8 cellular contexts compared by ENCODE assay signal in genomic region chr9:70415041-70415440, GRCh38. TPM values are rescaled to one million over a fixed set of nuclear protein-coding genes. Genes with fewer than 3 reads are reported as not detected.
DNase-seq lines count a peak whose midpoint lies in the region; ATAC-seq and TF ChIP-seq lines count a peak whose summit lies in the region.

No MANE protein-coding gene starts in this region.

- no peak overlapping the region for H2BK15ac ChIP-seq in mesenchymal stem cell (ENCODE audit: low read depth, poor library complexity, severe bottlenecking)

- H2BK12ac ChIP-seq in mesenchymal stem cell (ENCODE audit: low read length in 2 of 2) = no peak overlapping the region

- peak overlapping the region; percentile 98 for H3K27ac Mint-ChIP-seq in activated T-cell treated with anti-CD3 and anti-CD28 coated beads, Interleukin-2, amount 50 U/mL, for 72 hours

- peak overlapping the region; percentile 86 to 94 for H3K4me3 Mint-ChIP-seq in activated T-cell treated with anti-CD3 and anti-CD28 coated beads, Interleukin-2, amount 50 U/mL, for 72 hours

- no peak overlapping the region for H3K4me2 ChIP-seq in mesenchymal stem cell (ENCODE audit: low read length, poor library complexity, severe bottlenecking)

- no peaks in the 10 kb centered on the region for H3K9me3 Mint-ChIP-seq in activated T-cell treated with anti-CD3 and anti-CD28 coated beads, Interleukin-2, amount 50 U/mL, for 72 hours

- no peak overlapping the region for H2AFZ ChIP-seq in mesenchymal stem cell (ENCODE audit: low read depth, low read length)

- H4K8ac ChIP-seq in mesenchymal stem cell (ENCODE audit: low read length) = no peak overlapping the region

- peaks cover 2% of the 10 kb centered on the region for H3K79me1 ChIP-seq in mesenchymal stem cell (replicated peaks; ENCODE audit: low read length, poor library complexity, severe bottlenecking)

- H3K36me3 Mint-ChIP-seq in activated T-cell treated with anti-CD3 and anti-CD28 coated beads, Interleukin-2, amount 50 U/mL, for 72 hours (ENCODE audit: insufficient read depth in 2 of 2) = peaks cover 3 to 10% of the 10 kb centered on the region in 2 donors

- no peak overlapping the region for H4K91ac ChIP-seq in mesenchymal stem cell (ENCODE audit: low read length)

- H3K27me3 ChIP-seq in body of pancreas (no peaks in the 10 kb centered on the region), mesenchymal stem cell (ENCODE audit: control insufficient read depth in 1 of 2, insufficient read depth in 1 of 2, low read length in 2 of 2) (no peaks in the 10 kb centered on the region), thoracic aorta (replicated peaks; ENCODE audit: insufficient read depth) (no peaks in the 10 kb centered on the region)

- H3K4ac ChIP-seq in mesenchymal stem cell (ENCODE audit: low read depth in 1 of 2, low read length in 2 of 2) = no peak overlapping the region

- H3K27me3 Mint-ChIP-seq in activated T-cell treated with anti-CD3 and anti-CD28 coated beads, Interleukin-2, amount 50 U/mL, for 72 hours (ENCODE audit: low read depth) = no peaks in the 10 kb centered on the region

- no peak overlapping the region for H2AK5ac ChIP-seq in mesenchymal stem cell (ENCODE audit: low read length, severe bottlenecking)

- H3K23ac ChIP-seq in mesenchymal stem cell (ENCODE audit: low read length in 2 of 2) = no peak overlapping the region

- no peak overlapping the region for H2BK120ac ChIP-seq in mesenchymal stem cell (ENCODE audit: low read depth, low read length)

- H3K36me3 ChIP-seq in body of pancreas (replicated peaks in 1 of 2; ENCODE audit: insufficient read depth in 1 of 2, low read depth in 2 of 2) = no peaks in the 10 kb centered on the region
- no peaks in the 10 kb centered on the region for H3K36me3 ChIP-seq in mesenchymal stem cell (ENCODE audit: control insufficient read depth in 1 of 2, insufficient read depth in 2 of 2, low read depth in 1 of 2, low read length in 2 of 2)
- no peaks in the 10 kb centered on the region for H3K36me3 ChIP-seq in thoracic aorta

- intact Hi-C loops in body of pancreas (cut with DNase I) = no loop called here

- H3K27ac ChIP-seq in body of pancreas (peak overlapping the region; percentile 97 to 100 (median 100)), mesenchymal stem cell (ENCODE audit: low read length, poor library complexity, severe bottlenecking) (no peak overlapping the region), thoracic aorta (peak overlapping the region; percentile 99 to 100)

- H3K9me3 ChIP-seq in body of pancreas = no peaks in the 10 kb centered on the region
- no peaks in the 10 kb centered on the region for H3K9me3 ChIP-seq in mesenchymal stem cell (ENCODE audit: control insufficient read depth, low read length)
- no peaks in the 10 kb centered on the region for H3K9me3 ChIP-seq in thoracic aorta

- 43 to 46% methylated on average over 2 of the region's 2 CpGs for WGBS in body of pancreas, 2 donors
- WGBS in mesenchymal stem cell = 40% methylated on average over 1 of the region's 2 CpGs

- ATAC-seq in activated T-cell treated with anti-CD3 and anti-CD28 coated beads, Interleukin-2, amount 50 U/mL, for 72 hours (replicated peaks in 1 of 2) = no peak
- no peak for ATAC-seq in body of pancreas
- ATAC-seq in thoracic aorta (ENCODE audit: insufficient number of reproducible peaks, low FRiP score, low read depth) = no peak

- TF ChIP-seq CTCF in body of pancreas (IDR thresholded peaks at IDR 0.05) (no peak), thoracic aorta (IDR thresholded peaks at IDR 0.05) (no peak)

- no peak overlapping the region for H3K18ac ChIP-seq in mesenchymal stem cell (ENCODE audit: low read depth in 1 of 2, low read length in 2 of 2)

- H3K9ac ChIP-seq in mesenchymal stem cell (ENCODE audit: low read length) = peak overlapping the region; percentile 98

- no peak for TF ChIP-seq POLR2A in body of pancreas (IDR thresholded peaks at IDR 0.05)

- no peak for DNase-seq in activated T-cell treated with anti-CD3 and anti-CD28 coated beads, Interleukin-2, amount 50 U/mL, for 72 hours
- DNase-seq in activated T-cell treated with anti-CD3 and anti-CD28 coated beads for 4 hours (no peak), body of pancreas (no peak), mesenchymal stem cell (peak; percentile 21), thoracic aorta (ENCODE audit: low spot score) (no peak), NOMO-1 treated with dmso at 0.1 percent for 144 hours (lab: John Stamatoyannopoulos, UW; ENCODE audit: unreplicated experiment) (no peak), GDM1 (lab: John Stamatoyannopoulos, UW) (no peak), LoVo (ENCODE audit: low spot score) (no peak)

- H3K4me1 ChIP-seq in body of pancreas (peaks cover 46% of the 10 kb centered on the region), mesenchymal stem cell (ENCODE audit: control insufficient read depth, insufficient read depth, low read depth, low read length) (peaks cover 21% of the 10 kb centered on the region), thoracic aorta (ENCODE audit: control insufficient read depth in 1 of 2, low read depth in 2 of 2) (peaks cover 19 to 32% of the 10 kb centered on the region in 2 donors)

- H3K14ac ChIP-seq in mesenchymal stem cell (ENCODE audit: low read length in 2 of 2) = no peak overlapping the region

- H3K4me3 ChIP-seq in body of pancreas (no peak overlapping the region), mesenchymal stem cell (ENCODE audit: insufficient read depth in 1 of 2, low read depth in 1 of 2, low read length in 2 of 2) (peak overlapping the region in 1 of 2 experiments; percentile 93), thoracic aorta (peak overlapping the region; percentile 92)

- no peak overlapping the region for H2BK5ac ChIP-seq in mesenchymal stem cell (ENCODE audit: low read depth, low read length, poor library complexity, severe bottlenecking)

- peaks cover 37% of the 10 kb centered on the region for H3K4me1 Mint-ChIP-seq in activated T-cell treated with anti-CD3 and anti-CD28 coated beads, Interleukin-2, amount 50 U/mL, for 72 hours (ENCODE audit: low read depth)

RNA-seq across cellular contexts. Expression of gene KLF9, which starts 0.6 kb away (rescaled TPM):
- 10 to 100 TPM; 27.5 to 35.4 TPM for total RNA-seq in activated T-cell treated with anti-CD3 and anti-CD28 coated beads, Interleukin-2, amount 50 U/mL, for 72 hours
- total RNA-seq in body of pancreas (10 to 100 TPM; 38.1 to 63.6 TPM), thoracic aorta (100 to 1,000 TPM; 165 to 187 TPM)
- 31.5 TPM for polyA plus RNA-seq in mesenchymal stem cell (2013, experiment 1 of 2)
- polyA plus RNA-seq in mesenchymal stem cell (2013, experiment 2 of 2) = 32.5 TPM
